Comparison of ENCODE assay signal across 31 cellular contexts in genomic region chr5:20077186-20077585, GRCh38.
"Had no signal": no experiment of that assay in that cellular context is flagged by ENCODE, and none has a peak within 500 bp of the region (broad histone marks: within the 10 kb centered on the region; RNA-seq: fewer than 3 reads in every experiment).

No MANE protein-coding gene starts in this region.

- H3K27ac ChIP-seq: brain microvascular endothelial cell, coronary artery, dorsolateral prefrontal cortex, WERI-Rb-1 had no signal

- H3K4me3 ChIP-seq: coronary artery, dorsolateral prefrontal cortex had no signal

- H3K9me3 Mint-ChIP-seq: dendritic cell treated with granulocyte-macrophage colony-stimulating factor and Interleukin-4, amounts not matched to agents 40 ng/mL and 50 ng/mL, for 4 days; endodermal cell had no signal

- H3K27me3 Mint-ChIP-seq: activated B cell treated with CpG ODN at 0.5 μM for 24 hours; activated CD8-positive, alpha-beta T cell treated with anti-CD3 and anti-CD28 coated beads for 36 hours; activated naive CD8-positive, alpha-beta T cell; activated T-helper 17 cell treated with anti-CD3 and anti-CD28 coated beads, Interleukin-2, amount 50 U/mL, for 72 hours; central memory CD8-positive, alpha-beta T cell; dendritic cell treated with granulocyte-macrophage colony-stimulating factor and Interleukin-4, amounts not matched to agents 40 ng/mL and 50 ng/mL, for 4 days had no signal

- ATAC-seq: activated CD4-positive, CD25-positive, alpha-beta regulatory T cell treated with anti-CD3 and anti-CD28 coated beads, Interleukin-2, amount 50 U/mL, for 24 hours; activated CD8-positive, alpha-beta T cell treated with anti-CD3 and anti-CD28 coated beads for 36 hours; activated T-cell treated with anti-CD3 and anti-CD28 coated beads, Interleukin-2, amount 50 U/mL, for 4 hours; activated T-helper 17 cell treated with anti-CD3 and anti-CD28 coated beads, Interleukin-2, amount 50 U/mL, for 72 hours; esophagus mucosa had no signal

- H3K27me3 ChIP-seq: brain microvascular endothelial cell, dorsolateral prefrontal cortex had no signal

- H3K36me3 Mint-ChIP-seq: activated naive CD8-positive, alpha-beta T cell had no signal

- FAIRE-seq: astrocyte, bronchial epithelial cell had no signal

- H3K36me3 ChIP-seq: brain microvascular endothelial cell, WERI-Rb-1 had no signal

- DNase-seq: activated B cell treated with CpG ODN at 0.5 μM for 24 hours; activated CD4-positive, alpha-beta T cell treated with anti-CD3 and anti-CD28 coated beads for 48 hours; activated CD4-positive, alpha-beta T cell treated with anti-CD3 and anti-CD28 coated beads, Interleukin-2, amount 50 U/mL, for 1 hour; activated CD4-positive, alpha-beta T cell treated with anti-CD3 and anti-CD28 coated beads, Interleukin-2, amount 50 U/mL, for 48 hours; activated CD8-positive, alpha-beta memory T cell treated with anti-CD3 and anti-CD28 coated beads for 24 hours; activated CD8-positive, alpha-beta T cell treated with anti-CD3 and anti-CD28 coated beads for 36 hours; activated effector memory CD4-positive, alpha-beta T cell treated with Interleukin-2 at 50 U/mL for 16 hours; activated gamma-delta T cell treated with Interleukin-2 at 50 U/mL for 16 hours; activated naive CD4-positive, alpha-beta T cell treated with anti-CD3 and anti-CD28 coated beads, Interleukin-2, amount 50 U/mL, for 16 hours; activated naive CD4-positive, alpha-beta T cell treated with Interleukin-2 at 50 U/mL for 16 hours; activated T-cell treated with anti-CD3 and anti-CD28 coated beads, Interleukin-2, amount 50 U/mL, for 4 hours; amniotic stem cell; anterior cingulate cortex; brain microvascular endothelial cell; dorsolateral prefrontal cortex; effector memory CD4-positive, alpha-beta T cell; endodermal cell; foreskin fibroblast; head of caudate nucleus; T1000; WERI-Rb-1 had no signal

- H3K4me3 Mint-ChIP-seq: activated B cell treated with CpG ODN at 0.5 μM for 24 hours; activated CD8-positive, alpha-beta T cell treated with anti-CD3 and anti-CD28 coated beads for 36 hours; activated naive CD8-positive, alpha-beta T cell; activated T-cell treated with anti-CD3 and anti-CD28 coated beads, Interleukin-2, amount 50 U/mL, for 4 hours; activated T-helper 17 cell treated with anti-CD3 and anti-CD28 coated beads, Interleukin-2, amount 50 U/mL, for 72 hours; central memory CD8-positive, alpha-beta T cell; dendritic cell treated with granulocyte-macrophage colony-stimulating factor and Interleukin-4, amounts not matched to agents 40 ng/mL and 50 ng/mL, for 4 days; endodermal cell; T-helper 2 cell treated with Interferon-gamma antibody and Interleukin-4, amounts not matched to agents 5 μg/mL and 100 μg/mL, for 36 hours had no signal

- H3K27ac Mint-ChIP-seq: activated B cell treated with CpG ODN at 0.5 μM for 24 hours; activated CD8-positive, alpha-beta T cell treated with anti-CD3 and anti-CD28 coated beads for 36 hours; activated naive CD8-positive, alpha-beta T cell; activated T-helper 17 cell treated with anti-CD3 and anti-CD28 coated beads, Interleukin-2, amount 50 U/mL, for 72 hours; dendritic cell treated with granulocyte-macrophage colony-stimulating factor and Interleukin-4, amounts not matched to agents 40 ng/mL and 50 ng/mL, for 4 days; endodermal cell; T-helper 2 cell treated with Interferon-gamma antibody and Interleukin-4, amounts not matched to agents 5 μg/mL and 100 μg/mL, for 36 hours had no signal

- H3K4me1 Mint-ChIP-seq: activated B cell treated with CpG ODN at 0.5 μM for 24 hours; activated T-helper 17 cell treated with anti-CD3 and anti-CD28 coated beads, Interleukin-2, amount 50 U/mL, for 72 hours; central memory CD8-positive, alpha-beta T cell; endodermal cell had no signal
